Comparison of ENCODE assay signal across 1 cellular context in the genomic region with DNA sequence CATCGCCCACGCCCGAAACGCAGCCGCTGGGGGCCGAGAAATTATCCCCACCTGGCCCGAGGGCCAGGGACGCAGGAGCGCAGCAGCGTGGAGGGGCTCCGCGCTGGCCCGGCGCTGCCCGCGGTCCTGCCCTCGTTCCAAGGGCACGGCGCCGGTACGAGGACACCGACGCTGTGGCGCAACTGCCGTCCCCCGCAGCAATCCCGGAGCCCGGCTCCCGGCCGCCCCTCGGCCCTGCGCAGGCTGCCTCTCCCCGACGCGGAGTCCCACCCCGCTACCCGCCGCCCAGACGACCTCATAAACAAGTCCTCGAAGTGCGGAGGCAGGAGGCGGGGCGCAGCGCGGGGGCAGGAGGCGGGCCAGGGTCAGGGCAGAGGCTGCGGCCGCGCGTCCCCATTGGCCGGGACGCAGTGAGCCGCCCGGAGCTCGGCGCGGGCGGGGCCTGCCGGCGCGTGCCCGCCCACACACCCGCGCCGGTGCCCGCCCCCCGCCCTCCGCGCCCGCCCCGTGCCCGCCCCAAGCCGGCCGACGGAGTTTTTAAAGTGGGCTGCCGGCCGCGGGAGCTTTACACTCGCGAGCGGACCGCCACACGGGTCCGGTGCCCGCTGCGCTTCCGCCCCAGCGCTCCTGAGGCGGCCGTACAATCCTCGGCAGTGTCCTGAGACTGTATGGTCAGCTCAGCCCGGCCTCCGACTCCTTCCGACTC.
TF ChIP-seq lines count a peak whose summit lies in the region.

EPAS1 (plus strand) TSS at position 568 of the 706 bp plus-strand sequence. CDS start 505 bp downstream, outside the sequence.

TF ChIP-seq in WTC11, 78 proteins besides CTCF, POLR2A, EP300 and RAD21 (continued from another document):
- TF ChIP-seq, protein P1, sequence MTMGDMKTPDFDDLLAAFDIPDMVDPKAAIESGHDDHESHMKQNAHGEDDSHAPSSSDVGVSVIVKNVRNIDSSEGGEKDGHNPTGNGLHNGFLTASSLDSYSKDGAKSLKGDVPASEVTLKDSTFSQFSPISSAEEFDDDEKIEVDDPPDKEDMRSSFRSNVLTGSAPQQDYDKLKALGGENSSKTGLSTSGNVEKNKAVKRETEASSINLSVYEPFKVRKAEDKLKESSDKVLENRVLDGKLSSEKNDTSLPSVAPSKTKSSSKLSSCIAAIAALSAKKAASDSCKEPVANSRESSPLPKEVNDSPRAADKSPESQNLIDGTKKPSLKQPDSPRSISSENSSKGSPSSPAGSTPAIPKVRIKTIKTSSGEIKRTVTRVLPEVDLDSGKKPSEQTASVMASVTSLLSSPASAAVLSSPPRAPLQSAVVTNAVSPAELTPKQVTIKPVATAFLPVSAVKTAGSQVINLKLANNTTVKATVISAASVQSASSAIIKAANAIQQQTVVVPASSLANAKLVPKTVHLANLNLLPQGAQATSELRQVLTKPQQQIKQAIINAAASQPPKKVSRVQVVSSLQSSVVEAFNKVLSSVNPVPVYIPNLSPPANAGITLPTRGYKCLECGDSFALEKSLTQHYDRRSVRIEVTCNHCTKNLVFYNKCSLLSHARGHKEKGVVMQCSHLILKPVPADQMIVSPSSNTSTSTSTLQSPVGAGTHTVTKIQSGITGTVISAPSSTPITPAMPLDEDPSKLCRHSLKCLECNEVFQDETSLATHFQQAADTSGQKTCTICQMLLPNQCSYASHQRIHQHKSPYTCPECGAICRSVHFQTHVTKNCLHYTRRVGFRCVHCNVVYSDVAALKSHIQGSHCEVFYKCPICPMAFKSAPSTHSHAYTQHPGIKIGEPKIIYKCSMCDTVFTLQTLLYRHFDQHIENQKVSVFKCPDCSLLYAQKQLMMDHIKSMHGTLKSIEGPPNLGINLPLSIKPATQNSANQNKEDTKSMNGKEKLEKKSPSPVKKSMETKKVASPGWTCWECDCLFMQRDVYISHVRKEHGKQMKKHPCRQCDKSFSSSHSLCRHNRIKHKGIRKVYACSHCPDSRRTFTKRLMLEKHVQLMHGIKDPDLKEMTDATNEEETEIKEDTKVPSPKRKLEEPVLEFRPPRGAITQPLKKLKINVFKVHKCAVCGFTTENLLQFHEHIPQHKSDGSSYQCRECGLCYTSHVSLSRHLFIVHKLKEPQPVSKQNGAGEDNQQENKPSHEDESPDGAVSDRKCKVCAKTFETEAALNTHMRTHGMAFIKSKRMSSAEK (CRISPR knock-in tag; IDR thresholded peaks at IDR 0.05; ENCODE audit: borderline replicate concordance): no peak
- TF ChIP-seq ZNF219 (CRISPR knock-in tag; IDR thresholded peaks at IDR 0.05; ENCODE audit: borderline replicate concordance) (no peak; the same call in 1 of the 2 replicates), ZNF232 (CRISPR knock-in tag; IDR thresholded peaks at IDR 0.05) (peak; percentile 77; the same call in 1 of the 2 replicates), FOXK1 (CRISPR knock-in tag; IDR thresholded peaks at IDR 0.05) (peak; percentile 65), ZNF138 (CRISPR knock-in tag; conservative IDR thresholded peaks at IDR 0.05) (no peak), SMAD4 (CRISPR knock-in tag; IDR thresholded peaks at IDR 0.05) (0 out of 2 replicates have a peak, but pooled peaks have one; percentile 61), NFE2L1 (CRISPR knock-in tag; IDR thresholded peaks at IDR 0.05) (peak; percentile 34; the same call in 1 of the 2 replicates), SP1 (CRISPR knock-in tag; conservative IDR thresholded peaks at IDR 0.05) (peak; percentile 72), PRDM15 (CRISPR knock-in tag; IDR thresholded peaks at IDR 0.05) (no peak), TCF7 (CRISPR knock-in tag; IDR thresholded peaks at IDR 0.05; ENCODE audit: low read depth) (no peak), NFYB (CRISPR knock-in tag; conservative IDR thresholded peaks at IDR 0.05; ENCODE audit: low read depth) (0 out of 2 replicates have a peak, but pooled peaks have one; percentile 37), PREB (CRISPR knock-in tag; IDR thresholded peaks at IDR 0.05; ENCODE audit: borderline replicate concordance) (0 out of 2 replicates have a peak, but pooled peaks have one; percentile 37), MAX (CRISPR knock-in tag; IDR thresholded peaks at IDR 0.05) (peak; percentile 71), ZNF317 (CRISPR knock-in tag; IDR thresholded peaks at IDR 0.05; ENCODE audit: borderline replicate concordance, low read depth) (no peak), RELA (CRISPR knock-in tag; IDR thresholded peaks at IDR 0.05; ENCODE audit: borderline replicate concordance) (no peak), ETV6 (CRISPR knock-in tag; IDR thresholded peaks at IDR 0.05) (peak; percentile 84), GABPB1 (CRISPR knock-in tag; IDR thresholded peaks at IDR 0.05) (peak; percentile 44)
- TF ChIP-seq, protein P2, sequence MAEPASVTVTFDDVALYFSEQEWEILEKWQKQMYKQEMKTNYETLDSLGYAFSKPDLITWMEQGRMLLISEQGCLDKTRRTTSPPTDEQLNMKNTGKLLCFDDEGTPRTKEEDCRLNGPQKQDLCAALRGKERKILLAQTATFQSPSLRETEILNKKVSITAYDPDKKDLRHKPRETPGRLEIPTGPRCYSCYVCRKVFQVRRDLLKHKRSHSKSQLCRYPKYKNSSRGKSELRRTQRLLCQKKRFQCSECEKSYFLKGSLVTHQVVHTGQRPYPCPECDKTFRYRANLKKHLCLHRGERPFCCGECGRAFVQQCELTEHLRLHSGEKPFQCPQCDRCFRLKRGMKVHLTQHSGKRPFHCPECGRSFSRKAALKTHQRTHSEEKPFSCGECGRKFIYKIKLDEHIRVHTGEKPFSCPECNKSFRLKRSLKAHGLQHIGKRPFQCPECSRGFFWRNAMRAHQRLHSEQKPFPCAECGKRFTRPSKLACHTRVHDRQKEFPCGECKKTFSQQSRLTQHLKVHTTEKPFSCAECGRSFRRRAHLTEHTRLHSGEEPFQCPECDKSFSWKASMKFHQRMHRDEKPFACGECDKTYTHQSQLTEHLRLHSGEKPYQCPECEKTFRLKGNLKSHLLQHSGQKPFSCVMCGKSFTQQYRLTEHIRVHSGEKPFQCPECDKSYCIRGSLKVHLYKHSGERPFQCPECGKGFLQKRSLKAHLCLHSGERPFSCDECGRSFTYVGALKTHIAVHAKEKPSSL (CRISPR knock-in tag; conservative IDR thresholded peaks at IDR 0.05): no peak
- TF ChIP-seq, protein P3, sequence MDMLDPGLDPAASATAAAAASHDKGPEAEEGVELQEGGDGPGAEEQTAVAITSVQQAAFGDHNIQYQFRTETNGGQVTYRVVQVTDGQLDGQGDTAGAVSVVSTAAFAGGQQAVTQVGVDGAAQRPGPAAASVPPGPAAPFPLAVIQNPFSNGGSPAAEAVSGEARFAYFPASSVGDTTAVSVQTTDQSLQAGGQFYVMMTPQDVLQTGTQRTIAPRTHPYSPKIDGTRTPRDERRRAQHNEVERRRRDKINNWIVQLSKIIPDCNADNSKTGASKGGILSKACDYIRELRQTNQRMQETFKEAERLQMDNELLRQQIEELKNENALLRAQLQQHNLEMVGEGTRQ (CRISPR knock-in tag; IDR thresholded peaks at IDR 0.05): no peak
- TF ChIP-seq, protein P4, sequence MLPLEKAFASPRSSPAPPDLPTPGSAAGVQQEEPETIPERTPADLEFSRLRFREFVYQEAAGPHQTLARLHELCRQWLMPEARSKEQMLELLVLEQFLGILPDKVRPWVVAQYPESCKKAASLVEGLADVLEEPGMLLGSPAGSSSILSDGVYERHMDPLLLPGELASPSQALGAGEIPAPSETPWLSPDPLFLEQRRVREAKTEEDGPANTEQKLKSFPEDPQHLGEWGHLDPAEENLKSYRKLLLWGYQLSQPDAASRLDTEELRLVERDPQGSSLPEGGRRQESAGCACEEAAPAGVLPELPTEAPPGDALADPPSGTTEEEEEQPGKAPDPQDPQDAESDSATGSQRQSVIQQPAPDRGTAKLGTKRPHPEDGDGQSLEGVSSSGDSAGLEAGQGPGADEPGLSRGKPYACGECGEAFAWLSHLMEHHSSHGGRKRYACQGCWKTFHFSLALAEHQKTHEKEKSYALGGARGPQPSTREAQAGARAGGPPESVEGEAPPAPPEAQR (CRISPR knock-in tag; IDR thresholded peaks at IDR 0.05): no peak
